In genomic region chr10:133405844-133406527, GRCh38 we compare ENCODE assay signal across 13 cellular contexts. TPM values are rescaled to one million over a fixed set of nuclear protein-coding genes. Genes with fewer than 3 reads are reported as not detected.
A peak's percentile ranks its signal among the peaks of the same experiment; 100 is the strongest.
DNase-seq lines count a peak whose midpoint lies in the region; ATAC-seq and TF ChIP-seq lines count a peak whose summit lies in the region.
"Had no signal": no experiment of that assay in that cellular context is flagged by ENCODE, and none has a peak within 500 bp of the region (broad histone marks: within the 10 kb centered on the region; RNA-seq: fewer than 3 reads in every experiment).

No MANE protein-coding gene starts in this region.

- H3K36me3 Mint-ChIP-seq in activated CD8-positive, alpha-beta memory T cell treated with anti-CD3 and anti-CD28 coated beads, Interleukin-2, amount 10 ng/mL, durations not matched to agents 7 days and 5 days = peaks cover 75% of the 10 kb centered on the region

- H4K20me1 ChIP-seq in osteoblast (ENCODE audit: insufficient read depth, low read length) = peaks cover 22% of the 10 kb centered on the region

- peak overlapping the region; percentile 18 for H3K27ac Mint-ChIP-seq in activated CD8-positive, alpha-beta memory T cell treated with anti-CD3 and anti-CD28 coated beads, Interleukin-2, amount 10 ng/mL, durations not matched to agents 7 days and 5 days
- H3K27ac Mint-ChIP-seq: activated naive CD8-positive, alpha-beta T cell treated with anti-CD3 and anti-CD28 coated beads, Interleukin-2, amount 10 ng/mL, durations not matched to agents 7 days and 5 days had no signal

- peak overlapping the region; percentile 25 for H3K4me2 ChIP-seq in osteoblast (ENCODE audit: insufficient read depth, low read length)

- peaks cover 34% of the 10 kb centered on the region for H3K4me1 Mint-ChIP-seq in activated CD8-positive, alpha-beta memory T cell treated with anti-CD3 and anti-CD28 coated beads, Interleukin-2, amount 10 ng/mL, durations not matched to agents 7 days and 5 days

- H2AFZ ChIP-seq in osteoblast (ENCODE audit: low read length) = no peak overlapping the region

- no peak for ATAC-seq in activated CD8-positive, alpha-beta memory T cell treated with anti-CD3 and anti-CD28 coated beads, Interleukin-2, amount 10 ng/mL, durations not matched to agents 7 days and 5 days
- peak; percentile 62 for ATAC-seq in GM21529 (IDR thresholded peaks at IDR 0.05; ENCODE audit: unreplicated experiment)
- ATAC-seq in psoas muscle = no peak
- ATAC-seq in GM19455 (IDR thresholded peaks at IDR 0.05; ENCODE audit: unreplicated experiment) = no peak
- ATAC-seq: Panc1 had no signal

- peaks cover 63% of the 10 kb centered on the region for H3K79me2 ChIP-seq in osteoblast (ENCODE audit: insufficient read depth, low read length)

- peaks cover 22% of the 10 kb centered on the region for H3K9me3 Mint-ChIP-seq in activated CD8-positive, alpha-beta memory T cell treated with anti-CD3 and anti-CD28 coated beads, Interleukin-2, amount 10 ng/mL, durations not matched to agents 7 days and 5 days (ENCODE audit: low read depth)

- H3K4me1 ChIP-seq in osteoblast (ENCODE audit: insufficient read depth, low read length) (peaks cover 16% of the 10 kb centered on the region), psoas muscle (no peaks in the 10 kb centered on the region)

- H3K4me3 ChIP-seq in osteoblast (ENCODE audit: insufficient read depth, low read length) = no peak overlapping the region
- no peak overlapping the region for H3K4me3 ChIP-seq in psoas muscle

- H3K9me3 ChIP-seq in osteoblast (ENCODE audit: low read depth, low read length) (no peaks in the 10 kb centered on the region), psoas muscle (peaks cover 2% of the 10 kb centered on the region)

- TF ChIP-seq CTCF in osteoblast (IDR thresholded peaks at IDR 0.05; ENCODE audit: extremely low read depth, low read depth, low read length) (no peak), psoas muscle (IDR thresholded peaks at IDR 0.05) (no peak)

- no peak for DNase-seq in activated CD8-positive, alpha-beta memory T cell treated with anti-CD3 and anti-CD28 coated beads, Interleukin-2, amount 10 ng/mL, durations not matched to agents 7 days and 5 days
- no peak for DNase-seq in activated CD8-positive, alpha-beta memory T cell treated with anti-CD3 and anti-CD28 coated beads, Interleukin-2, amount 50 U/mL, for 48 hours
- peak; percentile 61 for DNase-seq in M059J (ENCODE audit: low read depth)
- no peak for DNase-seq in osteoblast (ENCODE audit: insufficient read length, low spot score, missing footprints)
- DNase-seq in psoas muscle = no peak
- DNase-seq in hippocampal formation (lab: John Stamatoyannopoulos, UW) = no peak
- DNase-seq: activated naive CD8-positive, alpha-beta T cell treated with anti-CD3 and anti-CD28 coated beads, Interleukin-2, amount 10 ng/mL, durations not matched to agents 7 days and 5 days; stimulated activated CD4-positive, alpha-beta T cell treated with anti-CD3 and anti-CD28 coated beads, Interleukin-12 subunit alpha, Interleukin-12 subunit beta, amount 100 ng/mL, for 4 hours had no signal

- CTCF ChIA-PET in activated CD8-positive, alpha-beta memory T cell treated with anti-CD3 and anti-CD28 coated beads, Interleukin-2, amount 10 ng/mL, durations not matched to agents 7 days and 5 days (lab: Charles Lee) = interaction anchor here (1.8 to 2.7 kb wide), 3 partner anchors 32 to 76 kb away, joined by 4 to 7 read pairs (median 6); no protein-coding TSS in a partner anchor

- peak overlapping the region; percentile 24 for H3K27ac ChIP-seq in osteoblast (ENCODE audit: low read depth, low read length)
- H3K27ac ChIP-seq in psoas muscle = no peak overlapping the region
- H3K27ac ChIP-seq: VCaP had no signal

- peak overlapping the region; percentile 11 for H3K4me3 Mint-ChIP-seq in activated CD8-positive, alpha-beta memory T cell treated with anti-CD3 and anti-CD28 coated beads, Interleukin-2, amount 10 ng/mL, durations not matched to agents 7 days and 5 days
- H3K4me3 Mint-ChIP-seq: activated naive CD8-positive, alpha-beta T cell treated with anti-CD3 and anti-CD28 coated beads, Interleukin-2, amount 10 ng/mL, durations not matched to agents 7 days and 5 days had no signal

- intact Hi-C loops in psoas muscle (cut with DNase I) = no loop called here

- WGBS in psoas muscle, 3 donors = 90 to 96% (median 95%) methylated on average over 8 of the region's 8 CpGs

- H3K27me3 ChIP-seq in osteoblast (ENCODE audit: insufficient read depth, low read length) (no peaks in the 10 kb centered on the region), psoas muscle (ENCODE audit: insufficient read depth in 3 of 3, low read length in 2 of 3) (no peaks in the 10 kb centered on the region)

- H3K27me3 Mint-ChIP-seq in activated CD8-positive, alpha-beta memory T cell treated with anti-CD3 and anti-CD28 coated beads, Interleukin-2, amount 10 ng/mL, durations not matched to agents 7 days and 5 days = no peaks in the 10 kb centered on the region
- H3K27me3 Mint-ChIP-seq: activated naive CD8-positive, alpha-beta T cell treated with anti-CD3 and anti-CD28 coated beads, Interleukin-2, amount 10 ng/mL, durations not matched to agents 7 days and 5 days had no signal

- H3K36me3 ChIP-seq in osteoblast (ENCODE audit: insufficient read depth, low read length) (peaks cover 61% of the 10 kb centered on the region), psoas muscle (ENCODE audit: insufficient read depth in 1 of 2, low read depth in 1 of 2) (peaks cover 11 to 97% of the 10 kb centered on the region in 2 donors)

RNA-seq across cellular contexts. Expression of gene MTG1, which starts 12.0 kb away (rescaled TPM):
- total RNA-seq in activated CD8-positive, alpha-beta memory T cell treated with anti-CD3 and anti-CD28 coated beads, Interleukin-2, amount 10 ng/mL, durations not matched to agents 7 days and 5 days = 10 to 100 TPM; 56.0 to 64.9 TPM
- total RNA-seq in M059J (2014; rRNA removed; shearing (Covaris generic)) = 22.4 and 26.8 TPM in 2 replicates
- total RNA-seq in osteoblast (28.3 and 31.5 TPM in 2 replicates), psoas muscle (10 to 100 TPM; 22.7 to 37.7 (median 26.5) TPM)
- polyA plus RNA-seq in psoas muscle = 10 to 100 TPM; 31.5 to 67.1 (median 32.2) TPM

RNA-seq across cellular contexts. Expression of gene SPRN, which starts 18.4 kb away (rescaled TPM):
- not detected for total RNA-seq in activated CD8-positive, alpha-beta memory T cell treated with anti-CD3 and anti-CD28 coated beads, Interleukin-2, amount 10 ng/mL, durations not matched to agents 7 days and 5 days
- total RNA-seq in M059J (2014; rRNA removed; shearing (Covaris generic)) = not detected in 2 replicates
- total RNA-seq in osteoblast = under 0.01 TPM in 2 replicates
- not detected for total RNA-seq in psoas muscle
- under 1 TPM; 0.08 to 0.22 (median 0.12) TPM for polyA plus RNA-seq in psoas muscle
- total RNA-seq: A673; activated naive CD8-positive, alpha-beta T cell treated with anti-CD3 and anti-CD28 coated beads, Interleukin-2, amount 10 ng/mL, durations not matched to agents 7 days and 5 days had no signal

RNA-seq across cellular contexts. Expression of gene PAOX, which starts 26.9 kb away (rescaled TPM):
- total RNA-seq in activated CD8-positive, alpha-beta memory T cell treated with anti-CD3 and anti-CD28 coated beads, Interleukin-2, amount 10 ng/mL, durations not matched to agents 7 days and 5 days = 1 to 10 TPM; 5.6 to 6.0 TPM
- 2.1 and 4.0 TPM in 2 replicates for total RNA-seq in M059J (2014; rRNA removed; shearing (Covaris generic))
- total RNA-seq in osteoblast (5.9 and 7.6 TPM in 2 replicates), psoas muscle (1 to 10 TPM; 3.1 to 5.2 (median 3.4) TPM)
- 1 to 10 TPM; 2.4 to 4.1 (median 3.6) TPM for polyA plus RNA-seq in psoas muscle

RNA-seq across cellular contexts. Expression of gene ECHS1, which starts 32.8 kb away (rescaled TPM):
- 10 to 100 TPM; 34.0 to 50.2 TPM for total RNA-seq in activated CD8-positive, alpha-beta memory T cell treated with anti-CD3 and anti-CD28 coated beads, Interleukin-2, amount 10 ng/mL, durations not matched to agents 7 days and 5 days
- 108 and 121 TPM in 2 replicates for total RNA-seq in M059J (2014; rRNA removed; shearing (Covaris generic))
- 55.4 and 56.1 TPM in 2 replicates for total RNA-seq in osteoblast
- total RNA-seq in psoas muscle = 100 to 1,000 TPM in 3 of 4 donors, 10 to 100 TPM in 1; 83.2 to 151 (median 120) TPM
- 100 to 1,000 TPM; 107 to 131 (median 123) TPM for polyA plus RNA-seq in psoas muscle

RNA-seq across cellular contexts. Expression of gene SCART1, which starts 47.8 kb away (rescaled TPM):
- 1 to 10 TPM in 1 of 2 experiments, under 1 TPM in 1; 0.82 to 4.8 TPM for total RNA-seq in activated CD8-positive, alpha-beta memory T cell treated with anti-CD3 and anti-CD28 coated beads, Interleukin-2, amount 10 ng/mL, durations not matched to agents 7 days and 5 days
- total RNA-seq in M059J (2014; rRNA removed; shearing (Covaris generic)) = 0.20 TPM in 2 replicates
- total RNA-seq in osteoblast = 5.1 and 5.6 TPM in 2 replicates
- total RNA-seq in psoas muscle = 1 to 10 TPM in 2 of 4 donors, under 1 TPM in 2; 0.37 to 1.8 (median 0.94) TPM
- polyA plus RNA-seq in psoas muscle = 1 to 10 TPM in 1 of 3 donors, under 1 TPM in 2; 0.08 to 1.1 (median 0.14) TPM
